24 cellular contexts compared by ENCODE assay signal in genomic region chr2:166463640-166464039, GRCh38. TPM values are rescaled to one million over a fixed set of nuclear protein-coding genes. Genes with fewer than 3 reads are reported as not detected.
"Had no signal": no experiment of that assay in that cellular context is flagged by ENCODE, and none has a peak within 500 bp of the region (broad histone marks: within the 10 kb centered on the region; RNA-seq: fewer than 3 reads in every experiment).

No MANE protein-coding gene starts in this region.

- H3K36me3 ChIP-seq: neural progenitor cell, uterus had no signal

- ATAC-seq: natural killer cell; right cardiac atrium; sciatic nerve; stimulated activated memory B cell treated with anti-CD40 and anti-IgM and Interleukin-4, amounts not matched to agents 10 μg/mL and 1 μg/mL and 100 μg/mL, for 72 hours; stimulated activated naive CD8-positive, alpha-beta T cell treated with anti-CD3 and anti-CD28 coated beads, Interleukin-15, amount 100 ng/mL, for 72 hours had no signal

- H3K9ac ChIP-seq: neural progenitor cell had no signal

- H3K4me1 ChIP-seq: left ventricle myocardium inferior, neural progenitor cell, tibial nerve, uterus had no signal

- H3K9me3 ChIP-seq: ovary, tibial nerve, uterus had no signal

- FAIRE-seq: islet of Langerhans, small intestine had no signal

- H3K4me3 ChIP-seq: left ventricle myocardium inferior, lung, neural progenitor cell, ovary, tibial nerve, uterus had no signal

- DNase-seq: hypothalamus; immature natural killer cell; left ventricle myocardium inferior; naive B cell; natural killer cell; nephron progenitor cell; ovary; small intestine; stimulated activated CD4-positive, alpha-beta T cell treated with anti-CD3 and anti-CD28 coated beads, Interleukin-1b, Interleukin-23, amount 100 ng/mL, for 48 hours; stimulated activated CD4-positive, alpha-beta T cell treated with anti-CD3 and anti-CD28 coated beads, Interleukin-2, amount 100 ng/mL, for 48 hours; stimulated activated CD4-positive, alpha-beta T cell treated with anti-CD3 and anti-CD28 coated beads, Interleukin-4, amount 100 ng/mL, for 4 hours; stimulated activated CD8-positive, alpha-beta memory T cell treated with anti-CD3 and anti-CD28 coated beads, Interleukin-4, amount 100 ng/mL, for 48 hours; stimulated activated naive CD4-positive, alpha-beta T cell treated with Interleukin-2 at 50 U/mL for 16 hours; stimulated activated naive CD8-positive, alpha-beta T cell treated with anti-CD3 and anti-CD28 coated beads, Interleukin-15, amount 100 ng/mL, for 72 hours; substantia nigra; uterus had no signal

- H3K27me3 ChIP-seq: neural progenitor cell, ovary, tibial nerve, uterus had no signal

- H3K27ac ChIP-seq: left ventricle myocardium inferior, neural progenitor cell, ovary, tibial nerve, uterus had no signal

RNA-seq across cellular contexts. Expression of gene SCN7A, which starts 30.4 kb away (rescaled TPM):
- total RNA-seq: natural killer cell, pulmonary artery endothelial cell had no signal
- polyA plus RNA-seq: immature natural killer cell had no signal
